Comparison of ENCODE assay signal across 1 cellular context in the genomic region with DNA sequence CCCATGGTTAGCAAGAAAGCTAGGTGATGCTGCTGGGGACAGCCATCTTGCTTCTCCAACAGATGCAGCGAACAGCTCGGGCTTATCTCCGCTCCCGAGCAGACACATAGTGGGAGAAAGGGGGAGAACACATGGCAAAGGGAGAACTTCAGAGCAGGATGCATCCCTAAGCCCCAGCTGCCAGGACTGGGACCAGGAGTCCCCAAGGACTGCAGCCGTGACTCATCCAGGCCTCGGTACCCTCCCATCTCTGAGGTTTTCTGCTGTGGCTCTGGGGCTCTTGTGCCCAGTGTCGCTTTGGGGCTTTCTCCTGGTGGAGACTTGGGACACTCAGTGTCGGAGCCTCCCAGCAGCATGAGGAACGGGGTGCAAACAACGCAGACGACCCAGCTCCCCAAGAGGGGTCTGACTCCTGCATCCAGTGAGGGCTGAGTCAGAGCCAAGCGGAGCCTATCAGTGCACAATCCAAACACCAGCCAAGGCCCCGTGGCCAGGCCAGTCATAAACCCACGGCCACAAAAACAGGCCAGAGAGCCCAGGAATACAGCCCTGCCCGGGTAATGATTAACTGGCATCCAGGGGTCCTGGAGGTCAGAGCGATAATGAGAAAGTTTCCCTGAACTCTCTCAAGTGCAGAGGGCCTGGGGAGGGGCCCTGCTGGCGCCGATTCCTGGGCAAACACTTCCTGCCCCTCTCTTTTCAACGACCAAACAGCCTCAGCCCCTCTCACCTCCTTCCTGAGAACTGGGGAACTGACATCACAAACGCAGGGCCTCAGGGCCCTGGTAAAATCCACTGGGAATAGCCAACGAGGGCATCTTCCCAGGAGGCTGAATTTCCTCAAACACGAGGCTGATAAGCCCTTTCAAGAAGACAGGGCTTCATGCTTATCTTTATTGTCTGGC.
TF ChIP-seq lines count a peak whose summit lies in the region.

No MANE protein-coding gene starts in this region.

TF ChIP-seq in HepG2, 621 proteins besides CTCF, POLR2A, EP300 and RAD21 (continued from another document and continues in another):
- TF ChIP-seq, protein P1, sequence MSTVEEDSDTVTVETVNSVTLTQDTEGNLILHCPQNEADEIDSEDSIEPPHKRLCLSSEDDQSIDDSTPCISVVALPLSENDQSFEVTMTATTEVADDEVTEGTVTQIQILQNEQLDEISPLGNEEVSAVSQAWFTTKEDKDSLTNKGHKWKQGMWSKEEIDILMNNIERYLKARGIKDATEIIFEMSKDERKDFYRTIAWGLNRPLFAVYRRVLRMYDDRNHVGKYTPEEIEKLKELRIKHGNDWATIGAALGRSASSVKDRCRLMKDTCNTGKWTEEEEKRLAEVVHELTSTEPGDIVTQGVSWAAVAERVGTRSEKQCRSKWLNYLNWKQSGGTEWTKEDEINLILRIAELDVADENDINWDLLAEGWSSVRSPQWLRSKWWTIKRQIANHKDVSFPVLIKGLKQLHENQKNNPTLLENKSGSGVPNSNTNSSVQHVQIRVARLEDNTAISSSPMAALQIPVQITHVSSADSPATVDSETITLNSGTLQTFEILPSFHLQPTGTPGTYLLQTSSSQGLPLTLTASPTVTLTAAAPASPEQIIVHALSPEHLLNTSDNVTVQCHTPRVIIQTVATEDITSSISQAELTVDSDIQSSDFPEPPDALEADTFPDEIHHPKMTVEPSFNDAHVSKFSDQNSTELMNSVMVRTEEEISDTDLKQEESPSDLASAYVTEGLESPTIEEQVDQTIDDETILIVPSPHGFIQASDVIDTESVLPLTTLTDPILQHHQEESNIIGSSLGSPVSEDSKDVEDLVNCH (CRISPR knock-in tag; IDR thresholded peaks at IDR 0.05) = no peak
- TF ChIP-seq CEBPG (CRISPR knock-in tag; IDR thresholded peaks at IDR 0.05) (no peak), KLF9 (CRISPR knock-in tag; IDR thresholded peaks at IDR 0.05; ENCODE audit: low read depth) (no peak), GFI1 (CRISPR knock-in tag; IDR thresholded peaks at IDR 0.05; ENCODE audit: borderline replicate concordance) (0 out of 2 replicates have a peak, but pooled peaks have one; percentile 38), KLF13 (CRISPR knock-in tag; IDR thresholded peaks at IDR 0.05) (no peak), ZBTB3 (CRISPR knock-in tag; IDR thresholded peaks at IDR 0.05; ENCODE audit: borderline replicate concordance, low read depth) (no peak), XBP1 (CRISPR knock-in tag; IDR thresholded peaks at IDR 0.05) (no peak), ZNF550 (CRISPR knock-in tag; IDR thresholded peaks at IDR 0.05; ENCODE audit: borderline replicate concordance) (no peak), ZNF253 (CRISPR knock-in tag; IDR thresholded peaks at IDR 0.05; ENCODE audit: borderline replicate concordance) (no peak), ZNF615 (CRISPR knock-in tag; IDR thresholded peaks at IDR 0.05; ENCODE audit: borderline replicate concordance) (no peak), MAF1 (CRISPR knock-in tag; IDR thresholded peaks at IDR 0.05; ENCODE audit: borderline replicate concordance) (no peak), ZNF337 (CRISPR knock-in tag; IDR thresholded peaks at IDR 0.05; ENCODE audit: borderline replicate concordance, low read depth) (no peak), REPIN1 (CRISPR knock-in tag; IDR thresholded peaks at IDR 0.05; ENCODE audit: borderline replicate concordance, low read depth) (peak; percentile 43; the same call in 1 of the 2 replicates), PHB2 (IDR thresholded peaks at IDR 0.05; ENCODE audit: partially characterized antibody) (no peak), ZKSCAN5 (CRISPR knock-in tag; IDR thresholded peaks at IDR 0.05) (peak; percentile 85), PAF1 (CRISPR knock-in tag; IDR thresholded peaks at IDR 0.05) (no peak), THYN1 (CRISPR knock-in tag; IDR thresholded peaks at IDR 0.05; ENCODE audit: borderline replicate concordance, low read depth) (no peak), HOXA3 (CRISPR knock-in tag; IDR thresholded peaks at IDR 0.05) (peak; percentile 53; the same call in 1 of the 2 replicates), SRF (IDR thresholded peaks at IDR 0.05; ENCODE audit: low read depth, low read length) (no peak), EHMT2 (IDR thresholded peaks at IDR 0.05; ENCODE audit: borderline replicate concordance, low read depth, low read length) (no peak), NAIF1 (CRISPR knock-in tag; IDR thresholded peaks at IDR 0.05; ENCODE audit: borderline replicate concordance) (no peak), ZNF768 (CRISPR knock-in tag; IDR thresholded peaks at IDR 0.05) (no peak), SMYD3 (CRISPR knock-in tag; IDR thresholded peaks at IDR 0.05) (no peak), ZNF644 (CRISPR knock-in tag; IDR thresholded peaks at IDR 0.05; ENCODE audit: low read depth) (peak; percentile 63), SALL1 (CRISPR knock-in tag; IDR thresholded peaks at IDR 0.05) (peak; percentile 77), MIXL1 (CRISPR knock-in tag; IDR thresholded peaks at IDR 0.05) (peak; percentile 95), NR2F1 (CRISPR knock-in tag; IDR thresholded peaks at IDR 0.05) (peak; percentile 83 to 85; a peak in 3 of 4 replicates), WIZ (CRISPR knock-in tag; IDR thresholded peaks at IDR 0.05) (peak; percentile 53; the same call in 1 of the 2 replicates)
- TF ChIP-seq, protein P2, sequence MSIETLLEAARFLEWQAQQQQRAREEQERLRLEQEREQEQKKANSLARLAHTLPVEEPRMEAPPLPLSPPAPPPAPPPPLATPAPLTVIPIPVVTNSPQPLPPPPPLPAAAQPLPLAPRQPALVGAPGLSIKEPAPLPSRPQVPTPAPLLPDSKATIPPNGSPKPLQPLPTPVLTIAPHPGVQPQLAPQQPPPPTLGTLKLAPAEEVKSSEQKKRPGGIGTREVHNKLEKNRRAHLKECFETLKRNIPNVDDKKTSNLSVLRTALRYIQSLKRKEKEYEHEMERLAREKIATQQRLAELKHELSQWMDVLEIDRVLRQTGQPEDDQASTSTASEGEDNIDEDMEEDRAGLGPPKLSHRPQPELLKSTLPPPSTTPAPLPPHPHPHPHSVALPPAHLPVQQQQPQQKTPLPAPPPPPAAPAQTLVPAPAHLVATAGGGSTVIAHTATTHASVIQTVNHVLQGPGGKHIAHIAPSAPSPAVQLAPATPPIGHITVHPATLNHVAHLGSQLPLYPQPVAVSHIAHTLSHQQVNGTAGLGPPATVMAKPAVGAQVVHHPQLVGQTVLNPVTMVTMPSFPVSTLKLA (IDR thresholded peaks at IDR 0.05) = no peak
- TF ChIP-seq, protein P3, sequence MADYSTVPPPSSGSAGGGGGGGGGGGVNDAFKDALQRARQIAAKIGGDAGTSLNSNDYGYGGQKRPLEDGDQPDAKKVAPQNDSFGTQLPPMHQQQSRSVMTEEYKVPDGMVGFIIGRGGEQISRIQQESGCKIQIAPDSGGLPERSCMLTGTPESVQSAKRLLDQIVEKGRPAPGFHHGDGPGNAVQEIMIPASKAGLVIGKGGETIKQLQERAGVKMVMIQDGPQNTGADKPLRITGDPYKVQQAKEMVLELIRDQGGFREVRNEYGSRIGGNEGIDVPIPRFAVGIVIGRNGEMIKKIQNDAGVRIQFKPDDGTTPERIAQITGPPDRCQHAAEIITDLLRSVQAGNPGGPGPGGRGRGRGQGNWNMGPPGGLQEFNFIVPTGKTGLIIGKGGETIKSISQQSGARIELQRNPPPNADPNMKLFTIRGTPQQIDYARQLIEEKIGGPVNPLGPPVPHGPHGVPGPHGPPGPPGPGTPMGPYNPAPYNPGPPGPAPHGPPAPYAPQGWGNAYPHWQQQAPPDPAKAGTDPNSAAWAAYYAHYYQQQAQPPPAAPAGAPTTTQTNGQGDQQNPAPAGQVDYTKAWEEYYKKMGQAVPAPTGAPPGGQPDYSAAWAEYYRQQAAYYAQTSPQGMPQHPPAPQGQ (CRISPR knock-in tag; IDR thresholded peaks at IDR 0.05; ENCODE audit: borderline replicate concordance) = no peak
- TF ChIP-seq, protein P4, sequence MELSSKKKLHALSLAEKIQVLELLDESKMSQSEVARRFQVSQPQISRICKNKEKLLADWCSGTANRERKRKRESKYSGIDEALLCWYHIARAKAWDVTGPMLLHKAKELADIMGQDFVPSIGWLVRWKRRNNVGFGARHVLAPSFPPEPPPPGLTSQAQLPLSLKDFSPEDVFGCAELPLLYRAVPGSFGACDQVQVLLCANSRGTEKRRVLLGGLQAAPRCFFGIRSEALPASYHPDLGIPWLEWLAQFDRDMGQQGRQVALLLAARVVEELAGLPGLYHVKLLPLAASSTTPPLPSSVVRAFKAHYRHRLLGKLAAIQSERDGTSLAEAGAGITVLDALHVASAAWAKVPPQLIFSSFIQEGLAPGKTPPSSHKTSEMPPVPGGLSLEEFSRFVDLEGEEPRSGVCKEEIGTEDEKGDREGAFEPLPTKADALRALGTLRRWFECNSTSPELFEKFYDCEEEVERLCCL (CRISPR knock-in tag; IDR thresholded peaks at IDR 0.05; ENCODE audit: borderline replicate concordance) = no peak
- TF ChIP-seq, protein P5, sequence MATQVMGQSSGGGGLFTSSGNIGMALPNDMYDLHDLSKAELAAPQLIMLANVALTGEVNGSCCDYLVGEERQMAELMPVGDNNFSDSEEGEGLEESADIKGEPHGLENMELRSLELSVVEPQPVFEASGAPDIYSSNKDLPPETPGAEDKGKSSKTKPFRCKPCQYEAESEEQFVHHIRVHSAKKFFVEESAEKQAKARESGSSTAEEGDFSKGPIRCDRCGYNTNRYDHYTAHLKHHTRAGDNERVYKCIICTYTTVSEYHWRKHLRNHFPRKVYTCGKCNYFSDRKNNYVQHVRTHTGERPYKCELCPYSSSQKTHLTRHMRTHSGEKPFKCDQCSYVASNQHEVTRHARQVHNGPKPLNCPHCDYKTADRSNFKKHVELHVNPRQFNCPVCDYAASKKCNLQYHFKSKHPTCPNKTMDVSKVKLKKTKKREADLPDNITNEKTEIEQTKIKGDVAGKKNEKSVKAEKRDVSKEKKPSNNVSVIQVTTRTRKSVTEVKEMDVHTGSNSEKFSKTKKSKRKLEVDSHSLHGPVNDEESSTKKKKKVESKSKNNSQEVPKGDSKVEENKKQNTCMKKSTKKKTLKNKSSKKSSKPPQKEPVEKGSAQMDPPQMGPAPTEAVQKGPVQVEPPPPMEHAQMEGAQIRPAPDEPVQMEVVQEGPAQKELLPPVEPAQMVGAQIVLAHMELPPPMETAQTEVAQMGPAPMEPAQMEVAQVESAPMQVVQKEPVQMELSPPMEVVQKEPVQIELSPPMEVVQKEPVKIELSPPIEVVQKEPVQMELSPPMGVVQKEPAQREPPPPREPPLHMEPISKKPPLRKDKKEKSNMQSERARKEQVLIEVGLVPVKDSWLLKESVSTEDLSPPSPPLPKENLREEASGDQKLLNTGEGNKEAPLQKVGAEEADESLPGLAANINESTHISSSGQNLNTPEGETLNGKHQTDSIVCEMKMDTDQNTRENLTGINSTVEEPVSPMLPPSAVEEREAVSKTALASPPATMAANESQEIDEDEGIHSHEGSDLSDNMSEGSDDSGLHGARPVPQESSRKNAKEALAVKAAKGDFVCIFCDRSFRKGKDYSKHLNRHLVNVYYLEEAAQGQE (IDR thresholded peaks at IDR 0.05; ENCODE audit: borderline replicate concordance in 1 of 2, low read depth in 1 of 2, low read length in 2 of 2) = no peak
- TF ChIP-seq, protein P6, sequence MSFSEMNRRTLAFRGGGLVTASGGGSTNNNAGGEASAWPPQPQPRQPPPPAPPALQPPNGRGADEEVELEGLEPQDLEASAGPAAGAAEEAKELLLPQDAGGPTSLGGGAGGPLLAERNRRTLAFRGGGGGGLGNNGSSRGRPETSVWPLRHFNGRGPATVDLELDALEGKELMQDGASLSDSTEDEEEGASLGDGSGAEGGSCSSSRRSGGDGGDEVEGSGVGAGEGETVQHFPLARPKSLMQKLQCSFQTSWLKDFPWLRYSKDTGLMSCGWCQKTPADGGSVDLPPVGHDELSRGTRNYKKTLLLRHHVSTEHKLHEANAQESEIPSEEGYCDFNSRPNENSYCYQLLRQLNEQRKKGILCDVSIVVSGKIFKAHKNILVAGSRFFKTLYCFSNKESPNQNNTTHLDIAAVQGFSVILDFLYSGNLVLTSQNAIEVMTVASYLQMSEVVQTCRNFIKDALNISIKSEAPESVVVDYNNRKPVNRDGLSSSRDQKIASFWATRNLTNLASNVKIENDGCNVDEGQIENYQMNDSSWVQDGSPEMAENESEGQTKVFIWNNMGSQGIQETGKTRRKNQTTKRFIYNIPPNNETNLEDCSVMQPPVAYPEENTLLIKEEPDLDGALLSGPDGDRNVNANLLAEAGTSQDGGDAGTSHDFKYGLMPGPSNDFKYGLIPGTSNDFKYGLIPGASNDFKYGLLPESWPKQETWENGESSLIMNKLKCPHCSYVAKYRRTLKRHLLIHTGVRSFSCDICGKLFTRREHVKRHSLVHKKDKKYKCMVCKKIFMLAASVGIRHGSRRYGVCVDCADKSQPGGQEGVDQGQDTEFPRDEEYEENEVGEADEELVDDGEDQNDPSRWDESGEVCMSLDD (CRISPR knock-in tag; IDR thresholded peaks at IDR 0.05; ENCODE audit: borderline replicate concordance) = peak; percentile 79; the same call in 1 of the 2 replicates
- TF ChIP-seq, protein P7, sequence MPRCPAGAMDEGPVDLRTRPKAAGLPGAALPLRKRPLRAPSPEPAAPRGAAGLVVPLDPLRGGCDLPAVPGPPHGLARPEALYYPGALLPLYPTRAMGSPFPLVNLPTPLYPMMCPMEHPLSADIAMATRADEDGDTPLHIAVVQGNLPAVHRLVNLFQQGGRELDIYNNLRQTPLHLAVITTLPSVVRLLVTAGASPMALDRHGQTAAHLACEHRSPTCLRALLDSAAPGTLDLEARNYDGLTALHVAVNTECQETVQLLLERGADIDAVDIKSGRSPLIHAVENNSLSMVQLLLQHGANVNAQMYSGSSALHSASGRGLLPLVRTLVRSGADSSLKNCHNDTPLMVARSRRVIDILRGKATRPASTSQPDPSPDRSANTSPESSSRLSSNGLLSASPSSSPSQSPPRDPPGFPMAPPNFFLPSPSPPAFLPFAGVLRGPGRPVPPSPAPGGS (CRISPR knock-in tag; IDR thresholded peaks at IDR 0.05) = no peak
- TF ChIP-seq, protein P8, sequence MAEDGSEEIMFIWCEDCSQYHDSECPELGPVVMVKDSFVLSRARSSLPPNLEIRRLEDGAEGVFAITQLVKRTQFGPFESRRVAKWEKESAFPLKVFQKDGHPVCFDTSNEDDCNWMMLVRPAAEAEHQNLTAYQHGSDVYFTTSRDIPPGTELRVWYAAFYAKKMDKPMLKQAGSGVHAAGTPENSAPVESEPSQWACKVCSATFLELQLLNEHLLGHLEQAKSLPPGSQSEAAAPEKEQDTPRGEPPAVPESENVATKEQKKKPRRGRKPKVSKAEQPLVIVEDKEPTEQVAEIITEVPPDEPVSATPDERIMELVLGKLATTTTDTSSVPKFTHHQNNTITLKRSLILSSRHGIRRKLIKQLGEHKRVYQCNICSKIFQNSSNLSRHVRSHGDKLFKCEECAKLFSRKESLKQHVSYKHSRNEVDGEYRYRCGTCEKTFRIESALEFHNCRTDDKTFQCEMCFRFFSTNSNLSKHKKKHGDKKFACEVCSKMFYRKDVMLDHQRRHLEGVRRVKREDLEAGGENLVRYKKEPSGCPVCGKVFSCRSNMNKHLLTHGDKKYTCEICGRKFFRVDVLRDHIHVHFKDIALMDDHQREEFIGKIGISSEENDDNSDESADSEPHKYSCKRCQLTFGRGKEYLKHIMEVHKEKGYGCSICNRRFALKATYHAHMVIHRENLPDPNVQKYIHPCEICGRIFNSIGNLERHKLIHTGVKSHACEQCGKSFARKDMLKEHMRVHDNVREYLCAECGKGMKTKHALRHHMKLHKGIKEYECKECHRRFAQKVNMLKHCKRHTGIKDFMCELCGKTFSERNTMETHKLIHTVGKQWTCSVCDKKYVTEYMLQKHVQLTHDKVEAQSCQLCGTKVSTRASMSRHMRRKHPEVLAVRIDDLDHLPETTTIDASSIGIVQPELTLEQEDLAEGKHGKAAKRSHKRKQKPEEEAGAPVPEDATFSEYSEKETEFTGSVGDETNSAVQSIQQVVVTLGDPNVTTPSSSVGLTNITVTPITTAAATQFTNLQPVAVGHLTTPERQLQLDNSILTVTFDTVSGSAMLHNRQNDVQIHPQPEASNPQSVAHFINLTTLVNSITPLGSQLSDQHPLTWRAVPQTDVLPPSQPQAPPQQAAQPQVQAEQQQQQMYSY (CRISPR knock-in tag; IDR thresholded peaks at IDR 0.05) = no peak; the same call in none of the 2 replicates
